Comparison of ENCODE assay signal across 1 cellular context in genomic region chr3:23865595-23866396, GRCh38.
TF ChIP-seq lines count a peak whose summit lies in the region.

No MANE protein-coding gene starts in this region.

TF ChIP-seq in K562, 482 proteins besides CTCF, POLR2A, EP300 and RAD21:
- TF ChIP-seq ERF (CRISPR knock-in tag; IDR thresholded peaks at IDR 0.05) (no peak), MED1 (CRISPR knock-in tag; IDR thresholded peaks at IDR 0.05; ENCODE audit: borderline replicate concordance) (no peak), KAT2B (IDR thresholded peaks at IDR 0.05; ENCODE audit: low read depth, low read length) (no peak), RREB1 (CRISPR knock-in tag; IDR thresholded peaks at IDR 0.05) (no peak), PCBP2 (IDR thresholded peaks at IDR 0.05; ENCODE audit: low read depth, low read length, poor library complexity, severe bottlenecking) (no peak), TCF3 (CRISPR knock-in tag; IDR thresholded peaks at IDR 0.05) (no peak), ZNF239 (CRISPR knock-in tag; IDR thresholded peaks at IDR 0.05) (no peak), CREB3 (tag; conservative IDR thresholded peaks at IDR 0.05; ENCODE audit: low read depth) (no peak), NCOA6 (IDR thresholded peaks at IDR 0.05) (no peak), KDM1A (IDR thresholded peaks at IDR 0.05) (no peak), SRSF9 (IDR thresholded peaks at IDR 0.05; ENCODE audit: borderline replicate concordance, low read depth, low read length) (no peak), ZNF518B (CRISPR knock-in tag; IDR thresholded peaks at IDR 0.05) (no peak), TGIF2 (CRISPR knock-in tag; IDR thresholded peaks at IDR 0.05) (no peak), PHB (CRISPR knock-in tag; IDR thresholded peaks at IDR 0.05) (no peak), ZNF133 (CRISPR knock-in tag; IDR thresholded peaks at IDR 0.05) (no peak), NCOR1 (IDR thresholded peaks at IDR 0.05) (no peak), SMARCE1 (IDR thresholded peaks at IDR 0.05) (no peak)
- TF ChIP-seq, protein P1, sequence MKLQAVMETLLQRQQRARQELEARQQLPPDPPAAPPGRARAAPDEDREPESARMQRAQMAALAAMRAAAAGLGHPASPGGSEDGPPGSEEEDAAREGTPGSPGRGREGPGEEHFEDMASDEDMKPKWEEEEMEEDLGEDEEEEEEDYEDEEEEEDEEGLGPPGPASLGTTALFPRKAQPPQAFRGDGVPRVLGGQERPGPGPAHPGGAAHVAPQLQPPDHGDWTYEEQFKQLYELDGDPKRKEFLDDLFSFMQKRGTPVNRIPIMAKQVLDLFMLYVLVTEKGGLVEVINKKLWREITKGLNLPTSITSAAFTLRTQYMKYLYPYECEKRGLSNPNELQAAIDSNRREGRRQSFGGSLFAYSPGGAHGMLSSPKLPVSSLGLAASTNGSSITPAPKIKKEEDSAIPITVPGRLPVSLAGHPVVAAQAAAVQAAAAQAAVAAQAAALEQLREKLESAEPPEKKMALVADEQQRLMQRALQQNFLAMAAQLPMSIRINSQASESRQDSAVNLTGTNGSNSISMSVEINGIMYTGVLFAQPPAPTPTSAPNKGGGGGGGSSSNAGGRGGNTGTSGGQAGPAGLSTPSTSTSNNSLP (IDR thresholded peaks at IDR 0.05; ENCODE audit: borderline replicate concordance, low read depth, low read length): no peak
- TF ChIP-seq, protein P2, sequence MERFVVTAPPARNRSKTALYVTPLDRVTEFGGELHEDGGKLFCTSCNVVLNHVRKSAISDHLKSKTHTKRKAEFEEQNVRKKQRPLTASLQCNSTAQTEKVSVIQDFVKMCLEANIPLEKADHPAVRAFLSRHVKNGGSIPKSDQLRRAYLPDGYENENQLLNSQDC (CRISPR knock-in tag; IDR thresholded peaks at IDR 0.05): no peak
